In genomic region chr21:42081138-42081537, GRCh38 we compare ENCODE assay signal across 20 cellular contexts. TPM values are rescaled to one million over a fixed set of nuclear protein-coding genes. Genes with fewer than 3 reads are reported as not detected.
DNase-seq lines count a peak whose midpoint lies in the region; ATAC-seq, FAIRE-seq and TF ChIP-seq lines count a peak whose summit lies in the region.
"Had no signal": no experiment of that assay in that cellular context is flagged by ENCODE, and none has a peak within 500 bp of the region (broad histone marks: within the 10 kb centered on the region; RNA-seq: fewer than 3 reads in every experiment).

No MANE protein-coding gene starts in this region.

- no peaks in the 10 kb centered on the region for H3K36me3 ChIP-seq in NT2/D1 (ENCODE audit: insufficient read depth, insufficient read length, low read length)
- no peaks in the 10 kb centered on the region for H3K36me3 ChIP-seq in osteoblast (ENCODE audit: insufficient read depth, low read length)
- H3K36me3 ChIP-seq: left ventricle myocardium inferior, tibial nerve had no signal

- no peaks in the 10 kb centered on the region for H4K20me1 ChIP-seq in osteoblast (ENCODE audit: insufficient read depth, low read length)

- H3K9me3 ChIP-seq in NT2/D1 (ENCODE audit: insufficient read depth, low read length): no peaks in the 10 kb centered on the region
- no peaks in the 10 kb centered on the region for H3K9me3 ChIP-seq in osteoblast (ENCODE audit: low read depth, low read length)
- H3K9me3 ChIP-seq: left ventricle myocardium inferior, tibial nerve had no signal

- no peak overlapping the region for H3K4me3 ChIP-seq in NT2/D1 (ENCODE audit: insufficient read length, low read depth)
- no peak overlapping the region for H3K4me3 ChIP-seq in osteoblast (ENCODE audit: insufficient read depth, low read length)
- H3K4me3 ChIP-seq: K562, left ventricle myocardium inferior, tibial nerve had no signal

- no peaks in the 10 kb centered on the region for H3K79me2 ChIP-seq in osteoblast (ENCODE audit: insufficient read depth, low read length)

- H2AFZ ChIP-seq in osteoblast (ENCODE audit: low read length): no peak overlapping the region

- no peak for TF ChIP-seq POLR2A in GM12892 (IDR thresholded peaks at IDR 0.05; ENCODE audit: low read depth, low read length)

- H3K4me1 ChIP-seq in NT2/D1 (ENCODE audit: insufficient read depth, insufficient read length) (peaks cover 10% of the 10 kb centered on the region), osteoblast (ENCODE audit: insufficient read depth, low read length) (peaks cover 8% of the 10 kb centered on the region)
- H3K4me1 ChIP-seq: left ventricle myocardium inferior had no signal

- H3K27ac ChIP-seq in osteoblast (ENCODE audit: low read depth, low read length): peak overlapping the region; percentile 51
- H3K27ac ChIP-seq: left ventricle myocardium inferior had no signal

- peak; percentile 17 for DNase-seq in GOT3 (lab: John Stamatoyannopoulos, UW)
- DNase-seq in NT2/D1 (ENCODE audit: low read depth, low spot score): no peak
- peak; percentile 71 for DNase-seq in fibroblast of gingiva (ENCODE audit: low read depth)
- no peak for DNase-seq in osteoblast (ENCODE audit: insufficient read length, low spot score, missing footprints)
- no peak for DNase-seq in NCI-H446 treated with DMSO at 0.1 percent for 48 hours (lab: John Stamatoyannopoulos, UW)
- DNase-seq in DMS79 (lab: John Stamatoyannopoulos, UW): no peak
- DNase-seq in GM12892 (ENCODE audit: insufficient read length): no peak
- DNase-seq: activated CD4-positive, alpha-beta memory T cell treated with anti-CD3 and anti-CD28 coated beads, Interleukin-2, amount 10 ng/mL, durations not matched to agents 7 days and 5 days; AML-193; left ventricle myocardium inferior; NCI-H1436 treated with DMSO at 0.1 percent for 48 hours; NCI-H2227 treated with DMSO at 0.1 percent for 48 hours; stimulated activated CD4-positive, alpha-beta T cell treated with anti-CD3 and anti-CD28 coated beads, Interleukin-2, amount 100 ng/mL, for 48 hours had no signal

- H3K9ac ChIP-seq in NT2/D1 (ENCODE audit: insufficient read length, low read depth): peak overlapping the region; percentile 18

- no peak for TF ChIP-seq CTCF in osteoblast (IDR thresholded peaks at IDR 0.05; ENCODE audit: extremely low read depth, low read depth, low read length)

- no peak for FAIRE-seq in GM12892 (lab: Jason Lieb, UNC)
- FAIRE-seq: D721Med had no signal

- ATAC-seq in GM21423 (IDR thresholded peaks at IDR 0.05; ENCODE audit: unreplicated experiment): no peak
- ATAC-seq: natural killer cell treated with Interleukin-12 subunit alpha and Interleukin-12 subunit beta and Interleukin-15 and Interleukin-18, amount 100 ng/mL, for 72 hours had no signal

- no peak overlapping the region for H3K4me2 ChIP-seq in osteoblast (ENCODE audit: insufficient read depth, low read length)

- no peaks in the 10 kb centered on the region for H3K27me3 ChIP-seq in NT2/D1 (ENCODE audit: insufficient read depth, insufficient read length)
- H3K27me3 ChIP-seq in osteoblast (ENCODE audit: insufficient read depth, low read length): peaks cover 16% of the 10 kb centered on the region
- H3K27me3 ChIP-seq: tibial nerve had no signal

RNA-seq across cellular contexts. Expression of gene UMODL1, which starts 10.0 kb away (rescaled TPM):
- under 0.01 TPM in 1 of 2 replicates, not detected in the other for total RNA-seq in osteoblast
- 0.06 TPM for polyA plus RNA-seq in GM12892 (2012; ENCODE audit: missing spikeins)
- total RNA-seq: fibroblast of lung; K562; natural killer cell treated with Interleukin-12 subunit alpha and Interleukin-12 subunit beta and Interleukin-15 and Interleukin-18, amount 100 ng/mL, for 72 hours; right cardiac atrium; tibial nerve had no signal
- polyA plus RNA-seq: fibroblast of lung, K562, right cardiac atrium had no signal

Comparison
In these comparisons a context has a peak if more than half of its experiments do, and no peak if none do; other contexts are left out.
1. DNase-seq: peak in GOT3 (single experiment) and fibroblast of gingiva (single experiment); none in NT2/D1 (single experiment), osteoblast (single experiment), NCI-H446 treated with DMSO at 0.1 percent for 48 hours (single experiment), DMS79 (single experiment) and GM12892 (single experiment).